In genomic region chr12:46267618-46268348, GRCh38 we compare ENCODE assay signal across 8 cellular contexts. TPM values are rescaled to one million over a fixed set of nuclear protein-coding genes. Genes with fewer than 3 reads are reported as not detected.
DNase-seq lines count a peak whose midpoint lies in the region; ATAC-seq and TF ChIP-seq lines count a peak whose summit lies in the region.

No MANE protein-coding gene starts in this region.

- TF ChIP-seq POLR2A in spleen (IDR thresholded peaks at IDR 0.05): no peak

- peak; percentile 5 to 23 for ATAC-seq in activated naive CD4-positive, alpha-beta T cell treated with anti-CD3 and anti-CD28 coated beads, Interleukin-2, amount 50 U/mL, for 72 hours
- ATAC-seq in HG02759 (IDR thresholded peaks at IDR 0.05; ENCODE audit: unreplicated experiment) (no peak), HG03039 (IDR thresholded peaks at IDR 0.05; ENCODE audit: unreplicated experiment) (no peak)

- H3K27me3 ChIP-seq in spleen (replicated peaks in 1 of 7): peaks cover 0 to 36% (median 4%) of the 10 kb centered on the region in 7 donors

- no peaks in the 10 kb centered on the region for H3K36me3 ChIP-seq in spleen

- peak overlapping the region; percentile 53 to 83 (median 74) for H3K4me3 ChIP-seq in spleen

- H3K9me3 ChIP-seq in spleen: no peaks in the 10 kb centered on the region

- peaks cover 4 to 15% of the 10 kb centered on the region in 2 donors for H3K36me3 Mint-ChIP-seq in activated naive CD4-positive, alpha-beta T cell treated with anti-CD3 and anti-CD28 coated beads, Interleukin-2, amount 50 U/mL, for 72 hours

- peak overlapping the region; percentile 82 to 98 (median 94) for H3K27ac ChIP-seq in spleen

- 0 to 1% (median 1%) methylated on average over 47 to 51 of the region's 51 CpGs for WGBS in spleen, 5 donors

- TF ChIP-seq CTCF in spleen (IDR thresholded peaks at IDR 0.05 in 8 of 11, conservative IDR thresholded peaks at IDR 0.05 in 3 of 11): no peak

- no peaks in the 10 kb centered on the region for H3K9me3 Mint-ChIP-seq in activated naive CD4-positive, alpha-beta T cell treated with anti-CD3 and anti-CD28 coated beads, Interleukin-2, amount 50 U/mL, for 72 hours

- peaks cover 19 to 87% (median 66%) of the 10 kb centered on the region in 6 donors for H3K4me1 ChIP-seq in spleen

- H3K27ac Mint-ChIP-seq in activated naive CD4-positive, alpha-beta T cell treated with anti-CD3 and anti-CD28 coated beads, Interleukin-2, amount 50 U/mL, for 72 hours: no peak overlapping the region

- intact Hi-C loops in spleen (cut with DNase I; ENCODE audit: low total_unique reads): no loop called here

- DNase-seq in DMS53 (lab: John Stamatoyannopoulos, UW) (peak; percentile 88), DMS53 treated with DMSO at 0.1 percent for 48 hours (lab: John Stamatoyannopoulos, UW; ENCODE audit: unreplicated experiment) (no peak), NOMO-1 treated with dmso at 0.1 percent for 144 hours (lab: John Stamatoyannopoulos, UW; ENCODE audit: unreplicated experiment) (peak; percentile 12), hepatic stellate cell (ENCODE audit: low spot score) (peak; percentile 60), spleen (peak; percentile 82)
- DNase-seq in activated naive CD4-positive, alpha-beta T cell treated with anti-CD3 and anti-CD28 coated beads, Interleukin-2, amount 50 U/mL, for 72 hours (ENCODE audit: low spot score in 2 of 2): peak; percentile 54 to 66

RNA-seq across cellular contexts. Expression of gene SLC38A1, which starts 1.1 kb away (rescaled TPM):
- 100 to 1,000 TPM; 146 to 177 TPM for total RNA-seq in activated naive CD4-positive, alpha-beta T cell treated with anti-CD3 and anti-CD28 coated beads, Interleukin-2, amount 50 U/mL, for 72 hours
- total RNA-seq in spleen: 100 to 1,000 TPM in 3 of 7 donors, 10 to 100 TPM in 4; 82.3 to 142 (median 94.4) TPM
- polyA plus RNA-seq in spleen: 10 to 100 TPM; 26.9 to 33.8 (median 30.7) TPM

Comparison
In these comparisons a context has a peak if more than half of its experiments do, and no peak if none do; other contexts are left out.
1. ATAC-seq: peak in activated naive CD4-positive, alpha-beta T cell treated with anti-CD3 and anti-CD28 coated beads, Interleukin-2, amount 50 U/mL, for 72 hours (2 of 2); none in HG02759 (single experiment) and HG03039 (single experiment).